In genomic region chr2:135840601-135841000, GRCh38 we compare ENCODE assay signal across 10 cellular contexts. TPM values are rescaled to one million over a fixed set of nuclear protein-coding genes. Genes with fewer than 3 reads are reported as not detected.
A peak's percentile ranks its signal among the peaks of the same experiment; 100 is the strongest.
DNase-seq lines count a peak whose midpoint lies in the region; ATAC-seq, FAIRE-seq and TF ChIP-seq lines count a peak whose summit lies in the region.
"Had no signal": no experiment of that assay in that cellular context is flagged by ENCODE, and none has a peak within 500 bp of the region (broad histone marks: within the 10 kb centered on the region; RNA-seq: fewer than 3 reads in every experiment).

No MANE protein-coding gene starts in this region.

- H3K4me3 ChIP-seq in WERI-Rb-1 (ENCODE audit: low read depth, low read length): no peak overlapping the region
- H3K4me3 ChIP-seq in fibroblast of lung (replicated peaks in 1 of 4; ENCODE audit: control extremely low read depth in 1 of 4, insufficient read depth in 1 of 4, low read depth in 3 of 4, low read length in 4 of 4): peak overlapping the region in 3 of 4 experiments; percentile 28 to 41 (median 31)
- H3K4me3 ChIP-seq in neural progenitor cell: no peak overlapping the region

- peak overlapping the region; percentile 81 for H3K4me2 ChIP-seq in fibroblast of lung (ENCODE audit: extremely low read depth, insufficient read depth, low read length)
- H3K4me2 ChIP-seq in neural progenitor cell: no peak overlapping the region

- peaks cover 3% of the 10 kb centered on the region for H3K27me3 Mint-ChIP-seq in neural progenitor cell (ENCODE audit: insufficient read depth, low read depth)
- H3K27me3 Mint-ChIP-seq: T-helper 17 cell had no signal

- H3K4me3 Mint-ChIP-seq in neural progenitor cell: no peak overlapping the region
- H3K4me3 Mint-ChIP-seq: T-helper 17 cell had no signal

- H3F3A ChIP-seq in neural progenitor cell (ENCODE audit: low read depth): peaks cover 29% of the 10 kb centered on the region

- H3K27me3 ChIP-seq in WERI-Rb-1 (ENCODE audit: insufficient read depth, low read depth, severe bottlenecking): no peaks in the 10 kb centered on the region
- H3K27me3 ChIP-seq in fibroblast of lung (ENCODE audit: control insufficient read depth, insufficient read depth, low read length): no peaks in the 10 kb centered on the region
- no peaks in the 10 kb centered on the region for H3K27me3 ChIP-seq in neural progenitor cell

- peak overlapping the region; percentile 38 for H3K27ac ChIP-seq in WERI-Rb-1
- H3K27ac ChIP-seq in fibroblast of lung (ENCODE audit: insufficient read depth, low read length): peak overlapping the region; percentile 70
- H3K27ac ChIP-seq in neural progenitor cell: peak overlapping the region; percentile 53

- no peak overlapping the region for H3K27ac Mint-ChIP-seq in neural progenitor cell
- H3K27ac Mint-ChIP-seq: T-helper 17 cell had no signal

- no peaks in the 10 kb centered on the region for H3K4me1 Mint-ChIP-seq in neural progenitor cell

- H4K20me1 ChIP-seq in fibroblast of lung (ENCODE audit: control insufficient read depth, extremely low read depth, insufficient read depth, low read length) (no peaks in the 10 kb centered on the region), neural progenitor cell (ENCODE audit: low read depth) (no peaks in the 10 kb centered on the region)

- DNase-seq in GM12891 (ENCODE audit: insufficient read length, low spot score) (no peak), WERI-Rb-1 (no peak), fibroblast of lung (ENCODE audit: low read depth in 2 of 2) (peak in 1 of 2 donors; percentile 13), neural progenitor cell (ENCODE audit: low spot score) (no peak), SKM-1 (lab: John Stamatoyannopoulos, UW; ENCODE audit: unreplicated experiment) (no peak), cortex of kidney (lab: John Stamatoyannopoulos, UW) (no peak), cerebellar cortex (ENCODE audit: low spot score) (no peak)
- DNase-seq: T-helper 17 cell had no signal

- FAIRE-seq in GM12891 (lab: Jason Lieb, UNC): no peak

- H3K4me1 ChIP-seq in fibroblast of lung (ENCODE audit: control insufficient read depth, extremely low read depth, insufficient read depth, low read length) (peaks cover 5% of the 10 kb centered on the region), neural progenitor cell (no peaks in the 10 kb centered on the region)

- no peak for ATAC-seq in HG03196 (IDR thresholded peaks at IDR 0.05; ENCODE audit: unreplicated experiment)
- ATAC-seq: T-helper 17 cell had no signal

- H3K36me3 Mint-ChIP-seq in neural progenitor cell: peaks cover 26% of the 10 kb centered on the region

- H3K36me3 ChIP-seq in WERI-Rb-1 (peaks cover 51% of the 10 kb centered on the region), fibroblast of lung (ENCODE audit: control insufficient read depth, insufficient read depth, low read length) (peaks cover 1% of the 10 kb centered on the region), neural progenitor cell (peaks cover 17% of the 10 kb centered on the region)

- H3K9me3 ChIP-seq in WERI-Rb-1 (ENCODE audit: severe bottlenecking) (no peaks in the 10 kb centered on the region), fibroblast of lung (ENCODE audit: control insufficient read depth, insufficient read depth, low read depth, low read length) (no peaks in the 10 kb centered on the region), neural progenitor cell (ENCODE audit: low read depth) (no peaks in the 10 kb centered on the region)

- no peak for TF ChIP-seq CTCF in WERI-Rb-1 (IDR thresholded peaks at IDR 0.05; ENCODE audit: low read depth, low read length)
- no peak for TF ChIP-seq CTCF in fibroblast of lung (conservative IDR thresholded peaks at IDR 0.05 in 1 of 2, IDR thresholded peaks at IDR 0.05 in 1 of 2; ENCODE audit: low read depth in 1 of 2, low read length in 2 of 2)
- TF ChIP-seq CTCF in neural progenitor cell (IDR thresholded peaks at IDR 0.05): no peak

- 0 out of 2 replicates have a peak, but pooled peaks have one; percentile 25 for TF ChIP-seq POLR2A in GM12891 (IDR thresholded peaks at IDR 0.05; ENCODE audit: low read depth, low read length)

- peak overlapping the region; percentile 68 for H2AFZ ChIP-seq in fibroblast of lung (ENCODE audit: low read length)
- no peak overlapping the region for H2AFZ ChIP-seq in neural progenitor cell (replicated peaks)

- H3K79me2 ChIP-seq in fibroblast of lung (ENCODE audit: control insufficient read depth, insufficient read depth, low read length) (no peaks in the 10 kb centered on the region), neural progenitor cell (ENCODE audit: low read depth) (no peaks in the 10 kb centered on the region)

- H3K9ac ChIP-seq in fibroblast of lung (ENCODE audit: insufficient read depth, low read length) (peak overlapping the region; percentile 46), neural progenitor cell (no peak overlapping the region)

- H3K9me3 Mint-ChIP-seq in neural progenitor cell: no peaks in the 10 kb centered on the region

TF ChIP-seq in GM12891, 5 proteins besides CTCF, POLR2A, EP300 and RAD21:
- TF ChIP-seq SPI1 (IDR thresholded peaks at IDR 0.05; ENCODE audit: low read depth, low read length): peak; percentile 37; the same call in 1 of the 2 replicates
- no peak for TF ChIP-seq POLR2AphosphoS5 (IDR thresholded peaks at IDR 0.05; ENCODE audit: low read depth, low read length)
TF ChIP-seq in GM12891: peak in this region for 1.

RNA-seq across cellular contexts. Expression of gene LCT, which starts 3.6 kb away (rescaled TPM):
- polyA plus RNA-seq in GM12891 (2012; ENCODE audit: low read depth, missing spikeins): 0.03 TPM
- total RNA-seq in fibroblast of lung (under 0.01 TPM in 2 replicates), neural progenitor cell (ENCODE audit: low replicate concordance) (0.03 TPM in 1 of 2 replicates, not detected in the other)
- polyA plus RNA-seq in fibroblast of lung: not detected in 2 replicates
- polyA plus RNA-seq in fibroblast of lung (2012): not detected in 2 replicates
- not detected in 2 replicates for polyA minus RNA-seq in fibroblast of lung (ENCODE audit: low replicate concordance)
- total RNA-seq: subcutaneous adipose tissue had no signal

RNA-seq across cellular contexts. Expression of gene MCM6, which starts 35.6 kb away (rescaled TPM):
- polyA plus RNA-seq in GM12891 (2012; ENCODE audit: low read depth, missing spikeins): 42.4 TPM
- total RNA-seq in fibroblast of lung: 8.7 and 11.2 TPM in 2 replicates
- 36.0 and 60.2 TPM in 2 replicates for polyA plus RNA-seq in fibroblast of lung
- 21.8 and 42.9 TPM in 2 replicates for polyA plus RNA-seq in fibroblast of lung (2012)
- polyA minus RNA-seq in fibroblast of lung (ENCODE audit: low replicate concordance): 13.3 and 37.7 TPM in 2 replicates
- 62.0 and 74.4 TPM in 2 replicates for total RNA-seq in neural progenitor cell (ENCODE audit: low replicate concordance)

Comparison
In these comparisons a context has a peak if more than half of its experiments do, and no peak if none do; other contexts are left out.
1. H3K4me3 ChIP-seq: peak in fibroblast of lung (3 of 4); none in WERI-Rb-1 (single experiment) and neural progenitor cell (single experiment).
2. Peak in every context shown above with its lines, with median percentiles within 50 percentile points of each other: H3K27ac ChIP-seq.